1 cellular context compared by ENCODE assay signal in the genomic region with DNA sequence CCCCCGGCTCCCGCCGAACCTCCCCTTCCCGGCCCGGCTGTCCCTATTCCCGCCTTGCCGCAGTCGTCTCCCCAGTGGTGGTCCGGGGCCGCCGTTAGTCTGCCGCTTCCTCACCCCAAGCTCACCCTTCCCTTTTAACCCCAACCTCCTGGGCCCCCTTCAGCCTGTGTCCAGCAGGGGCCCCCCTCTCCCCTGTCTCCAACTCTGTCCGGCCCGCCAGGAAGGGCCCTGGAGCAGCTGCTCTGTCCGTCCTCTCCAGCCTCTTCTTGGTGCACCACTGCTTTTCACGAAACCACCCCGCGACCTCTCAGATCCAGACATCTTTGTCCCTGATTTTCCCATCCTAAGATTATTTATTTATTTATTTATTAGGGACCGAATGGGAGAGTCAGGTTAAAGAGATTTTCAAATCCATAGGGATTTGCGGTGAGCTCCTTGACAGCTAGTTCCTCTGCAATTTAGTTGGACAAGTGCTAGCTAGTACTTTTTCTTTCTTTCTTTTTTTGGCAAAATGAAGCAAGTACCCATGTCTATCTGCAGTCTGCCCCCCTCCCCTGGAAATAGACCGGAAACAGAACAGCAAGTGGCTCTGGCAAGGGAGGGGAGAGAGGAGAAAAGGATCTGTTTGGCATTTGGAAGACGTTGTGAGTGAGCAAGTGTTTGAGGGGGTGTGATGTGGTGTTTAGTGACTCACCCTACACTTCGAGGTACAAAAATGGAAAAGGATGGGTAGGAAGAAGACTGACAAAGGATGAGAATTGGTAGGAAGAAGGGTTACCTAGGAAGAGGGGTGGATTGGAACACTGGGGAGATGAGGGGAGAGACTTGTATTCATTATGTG.
TF ChIP-seq lines count a peak whose summit lies in the region.

No MANE protein-coding gene starts in this region.

TF ChIP-seq in IMR-90, 13 proteins besides CTCF, POLR2A, EP300 and RAD21:
- TF ChIP-seq, protein P1, sequence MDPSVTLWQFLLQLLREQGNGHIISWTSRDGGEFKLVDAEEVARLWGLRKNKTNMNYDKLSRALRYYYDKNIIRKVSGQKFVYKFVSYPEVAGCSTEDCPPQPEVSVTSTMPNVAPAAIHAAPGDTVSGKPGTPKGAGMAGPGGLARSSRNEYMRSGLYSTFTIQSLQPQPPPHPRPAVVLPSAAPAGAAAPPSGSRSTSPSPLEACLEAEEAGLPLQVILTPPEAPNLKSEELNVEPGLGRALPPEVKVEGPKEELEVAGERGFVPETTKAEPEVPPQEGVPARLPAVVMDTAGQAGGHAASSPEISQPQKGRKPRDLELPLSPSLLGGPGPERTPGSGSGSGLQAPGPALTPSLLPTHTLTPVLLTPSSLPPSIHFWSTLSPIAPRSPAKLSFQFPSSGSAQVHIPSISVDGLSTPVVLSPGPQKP (IDR thresholded peaks at IDR 0.05; ENCODE audit: borderline replicate concordance, low read depth, low read length) = no peak
- TF ChIP-seq MAZ (IDR thresholded peaks at IDR 0.05; ENCODE audit: borderline replicate concordance, low read depth, low read length) = peak; percentile 13; the same call in 1 of the 2 replicates
- TF ChIP-seq, protein P2, sequence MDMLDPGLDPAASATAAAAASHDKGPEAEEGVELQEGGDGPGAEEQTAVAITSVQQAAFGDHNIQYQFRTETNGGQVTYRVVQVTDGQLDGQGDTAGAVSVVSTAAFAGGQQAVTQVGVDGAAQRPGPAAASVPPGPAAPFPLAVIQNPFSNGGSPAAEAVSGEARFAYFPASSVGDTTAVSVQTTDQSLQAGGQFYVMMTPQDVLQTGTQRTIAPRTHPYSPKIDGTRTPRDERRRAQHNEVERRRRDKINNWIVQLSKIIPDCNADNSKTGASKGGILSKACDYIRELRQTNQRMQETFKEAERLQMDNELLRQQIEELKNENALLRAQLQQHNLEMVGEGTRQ (IDR thresholded peaks at IDR 0.05; ENCODE audit: low read depth, low read length) = no peak
- TF ChIP-seq FOS (IDR thresholded peaks at IDR 0.05; ENCODE audit: low read depth, low read length) = 0 out of 2 replicates have a peak, but pooled peaks have one; percentile 45
- no peak for TF ChIP-seq BHLHE40 (IDR thresholded peaks at IDR 0.05; ENCODE audit: low read depth, low read length)
- no peak; the same call in 1 of the 2 replicates for TF ChIP-seq MXI1 (IDR thresholded peaks at IDR 0.05; ENCODE audit: borderline replicate concordance, low read depth, low read length)
- no peak for TF ChIP-seq CEBPB (IDR thresholded peaks at IDR 0.05; ENCODE audit: low read depth, low read length)
- peak; percentile 47 for TF ChIP-seq SMC3 (IDR thresholded peaks at IDR 0.05; ENCODE audit: low read depth, low read length)
- TF ChIP-seq NFE2L2 (IDR thresholded peaks at IDR 0.05; ENCODE audit: low read depth, low read length) = no peak
- TF ChIP-seq CHD1 (IDR thresholded peaks at IDR 0.05; ENCODE audit: low read depth, low read length) = no peak
- peak; percentile 47 for TF ChIP-seq RCOR1 (IDR thresholded peaks at IDR 0.05; ENCODE audit: insufficient replicate concordance, low read length)
- TF ChIP-seq MAFK (IDR thresholded peaks at IDR 0.05; ENCODE audit: low read depth, low read length) = no peak
